ENCODE assay signal across 8 cellular contexts in genomic region chr20:62302341-62303048, GRCh38. TPM values are rescaled to one million over a fixed set of nuclear protein-coding genes. Genes with fewer than 3 reads are reported as not detected.
DNase-seq lines count a peak whose midpoint lies in the region; ATAC-seq and TF ChIP-seq lines count a peak whose summit lies in the region.

Gene ADRM1 (plus strand): TSS chr20:62302997. CDS start chr20:62303569, 572 bp downstream.

- H3K9me3 ChIP-seq in ovary, result no peaks in the 10 kb centered on the region
- no peaks in the 10 kb centered on the region for H3K9me3 ChIP-seq in thyroid gland

- H3K27ac ChIP-seq in ovary (peak within 1 kb of the TSS; percentile 88 to 98), thyroid gland (peak within 1 kb of the TSS; percentile 85 to 97 (median 96))

- ATAC-seq in HG02623 (IDR thresholded peaks at IDR 0.05; ENCODE audit: unreplicated experiment), result peak; percentile 83

- no peaks in the 10 kb centered on the region for H3K27me3 Mint-ChIP-seq in activated naive CD8-positive, alpha-beta T cell treated with anti-CD3 and anti-CD28 coated beads for 36 hours

- no peaks in the 10 kb centered on the region for H3K27me3 ChIP-seq in ovary
- no peaks in the 10 kb centered on the region for H3K27me3 ChIP-seq in thyroid gland

- no peak for TF ChIP-seq EP300 in ovary (IDR thresholded peaks at IDR 0.05)

- H3K4me3 ChIP-seq in GM12864 (ENCODE audit: low read depth, low read length), result peak within 1 kb of the TSS; percentile 76
- H3K4me3 ChIP-seq in ovary, result peak within 1 kb of the TSS; percentile 88
- peak within 1 kb of the TSS; percentile 34 to 74 (median 51) for H3K4me3 ChIP-seq in thyroid gland (replicated peaks in 1 of 3)

- peaks cover 17% of the 10 kb centered on the region for H3K36me3 Mint-ChIP-seq in activated naive CD8-positive, alpha-beta T cell treated with anti-CD3 and anti-CD28 coated beads for 36 hours

- peaks cover 18% of the 10 kb centered on the region for H3K4me1 Mint-ChIP-seq in activated naive CD8-positive, alpha-beta T cell treated with anti-CD3 and anti-CD28 coated beads for 36 hours

- 0 to 1% (median 1%) methylated on average over 58 to 79 of the region's 79 CpGs for WGBS in ovary, 3 donors
- 1 to 10% methylated on average over 3 to 44 of the region's 79 CpGs for WGBS in thyroid gland, 2 donors

- H3K36me3 ChIP-seq in ovary (no peaks in the 10 kb centered on the region), thyroid gland (peaks cover 20 to 21% of the 10 kb centered on the region in 2 donors)

- peak; percentile 37 for TF ChIP-seq POLR2A in ovary (IDR thresholded peaks at IDR 0.05)
- TF ChIP-seq POLR2A in thyroid gland (IDR thresholded peaks at IDR 0.05), result peak in 1 of 2 donors; percentile 77

- DNase-seq in GM12864 (ENCODE audit: low read depth) (peak; percentile 79), NCI-H1105 (lab: John Stamatoyannopoulos, UW) (peak; percentile 96), SKM-1 treated with dmso at 0.1 percent for 144 hours (lab: John Stamatoyannopoulos, UW; ENCODE audit: unreplicated experiment) (peak; percentile 92), head of caudate nucleus (peak; percentile 86 to 99 (median 97)), ovary (peak; percentile 94 to 98 (median 95)), thyroid gland (peak; percentile 94 to 96)
- peak; percentile 99 for DNase-seq in activated naive CD8-positive, alpha-beta T cell treated with anti-CD3 and anti-CD28 coated beads for 36 hours

- H3K4me3 Mint-ChIP-seq in activated naive CD8-positive, alpha-beta T cell treated with anti-CD3 and anti-CD28 coated beads for 36 hours, result peak within 1 kb of the TSS; percentile 94

- H3K4me1 ChIP-seq in ovary (ENCODE audit: insufficient read depth) (peaks cover 11% of the 10 kb centered on the region), thyroid gland (peaks cover 19 to 23% of the 10 kb centered on the region in 2 donors)

- H3K27ac Mint-ChIP-seq in activated naive CD8-positive, alpha-beta T cell treated with anti-CD3 and anti-CD28 coated beads for 36 hours, result peak within 1 kb of the TSS; percentile 99

- peak; percentile 72 for TF ChIP-seq CTCF in GM12864 (IDR thresholded peaks at IDR 0.05; ENCODE audit: low read depth, low read length, missing control alignments)
- TF ChIP-seq CTCF in ovary (IDR thresholded peaks at IDR 0.05), result peak; percentile 87 to 99 (median 98)
- TF ChIP-seq CTCF in thyroid gland (IDR thresholded peaks at IDR 0.05), result peak; percentile 77 to 99 (median 93)

- intact Hi-C loops in head of caudate nucleus (cut with DNase I) (loop anchor here (2.0 kb wide), 1 partner anchor 84 kb away; the partner anchor contains the start of gene RPS21), ovary (cut with DNase I) (loop anchor here (2.0 to 10.0 kb wide), 6 partner anchors 62 to 490 kb away; partner anchors contain the start of gene LAMA5 (in 1 of the 4)), thyroid gland (cut with DNase I) (loop anchor here (5.0 to 10.0 kb wide), 2 partner anchors 80 to 192 kb away; no protein-coding TSS in a partner anchor)

- H3K9me3 Mint-ChIP-seq in activated naive CD8-positive, alpha-beta T cell treated with anti-CD3 and anti-CD28 coated beads for 36 hours, result no peaks in the 10 kb centered on the region

RNA-seq across cellular contexts. Expression of gene ADRM1, which starts in this region (rescaled TPM):
- total RNA-seq in activated naive CD8-positive, alpha-beta T cell treated with anti-CD3 and anti-CD28 coated beads for 36 hours, result 100 to 1,000 TPM; 136 to 139 TPM
- total RNA-seq in ovary (100 to 1,000 TPM in 1 of 7 donors, 10 to 100 TPM in 6; 42.8 to 109 (median 56.3) TPM), thyroid gland (100 to 1,000 TPM in 3 of 4 donors, 10 to 100 TPM in 1; 89.9 to 140 (median 117) TPM)
- polyA plus RNA-seq in ovary, result 10 to 100 TPM in 1 of 2 donors, 1 to 10 TPM in 1; 7.8 to 52.5 TPM

Comparison
In these comparisons a context has a peak if more than half of its experiments do, and no peak if none do; other contexts are left out.
1. Peak in every context shown above with its lines: DNase-seq, ATAC-seq, H3K4me3 ChIP-seq and H3K27ac ChIP-seq.